1 cellular context compared by ENCODE assay signal in the genomic region with DNA sequence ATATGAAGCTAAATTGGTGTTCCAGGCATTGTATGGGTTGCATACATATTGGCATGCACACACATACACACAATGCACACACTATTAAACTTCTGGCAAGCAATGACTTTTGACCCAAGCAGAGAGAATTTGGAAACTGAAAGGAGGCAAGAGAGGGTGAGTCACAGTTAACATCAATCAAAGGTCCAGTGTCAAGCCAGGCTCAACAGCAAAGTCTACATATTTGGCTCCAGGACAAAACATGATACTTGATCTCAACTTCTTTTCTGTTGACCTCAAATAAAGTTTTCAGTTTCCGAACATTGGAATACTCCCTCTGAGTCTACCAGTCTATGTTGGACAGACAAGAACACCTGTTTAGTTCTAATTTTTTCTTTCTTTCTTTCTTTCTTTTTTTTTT.
TF ChIP-seq lines count a peak whose summit lies in the region.

No MANE protein-coding gene starts in this region.

TF ChIP-seq in K562, 482 proteins besides CTCF, POLR2A, EP300 and RAD21:
- TF ChIP-seq, protein P1, sequence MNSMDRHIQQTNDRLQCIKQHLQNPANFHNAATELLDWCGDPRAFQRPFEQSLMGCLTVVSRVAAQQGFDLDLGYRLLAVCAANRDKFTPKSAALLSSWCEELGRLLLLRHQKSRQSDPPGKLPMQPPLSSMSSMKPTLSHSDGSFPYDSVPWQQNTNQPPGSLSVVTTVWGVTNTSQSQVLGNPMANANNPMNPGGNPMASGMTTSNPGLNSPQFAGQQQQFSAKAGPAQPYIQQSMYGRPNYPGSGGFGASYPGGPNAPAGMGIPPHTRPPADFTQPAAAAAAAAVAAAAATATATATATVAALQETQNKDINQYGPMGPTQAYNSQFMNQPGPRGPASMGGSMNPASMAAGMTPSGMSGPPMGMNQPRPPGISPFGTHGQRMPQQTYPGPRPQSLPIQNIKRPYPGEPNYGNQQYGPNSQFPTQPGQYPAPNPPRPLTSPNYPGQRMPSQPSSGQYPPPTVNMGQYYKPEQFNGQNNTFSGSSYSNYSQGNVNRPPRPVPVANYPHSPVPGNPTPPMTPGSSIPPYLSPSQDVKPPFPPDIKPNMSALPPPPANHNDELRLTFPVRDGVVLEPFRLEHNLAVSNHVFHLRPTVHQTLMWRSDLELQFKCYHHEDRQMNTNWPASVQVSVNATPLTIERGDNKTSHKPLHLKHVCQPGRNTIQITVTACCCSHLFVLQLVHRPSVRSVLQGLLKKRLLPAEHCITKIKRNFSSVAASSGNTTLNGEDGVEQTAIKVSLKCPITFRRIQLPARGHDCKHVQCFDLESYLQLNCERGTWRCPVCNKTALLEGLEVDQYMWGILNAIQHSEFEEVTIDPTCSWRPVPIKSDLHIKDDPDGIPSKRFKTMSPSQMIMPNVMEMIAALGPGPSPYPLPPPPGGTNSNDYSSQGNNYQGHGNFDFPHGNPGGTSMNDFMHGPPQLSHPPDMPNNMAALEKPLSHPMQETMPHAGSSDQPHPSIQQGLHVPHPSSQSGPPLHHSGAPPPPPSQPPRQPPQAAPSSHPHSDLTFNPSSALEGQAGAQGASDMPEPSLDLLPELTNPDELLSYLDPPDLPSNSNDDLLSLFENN (IDR thresholded peaks at IDR 0.05; ENCODE audit: low read depth in 2 of 2, low read length in 2 of 2), result no peak
- TF ChIP-seq PML (IDR thresholded peaks at IDR 0.05; ENCODE audit: low read length) (no peak), JUND (IDR thresholded peaks at IDR 0.05; ENCODE audit: borderline replicate concordance, low read depth, low read length) (no peak), JUND (tag; IDR thresholded peaks at IDR 0.05; ENCODE audit: borderline replicate concordance, low read depth, low read length) (peak; percentile 73; the same call in 2 of the 3 replicates), NR2C2 (CRISPR knock-in tag; IDR thresholded peaks at IDR 0.05) (no peak), NR2C2 (tag; IDR thresholded peaks at IDR 0.05) (peak; percentile 43; the same call in 1 of the 2 replicates), BACH1 (tag; IDR thresholded peaks at IDR 0.05) (no peak), PKNOX1 (IDR thresholded peaks at IDR 0.05) (peak; percentile 26; the same call in 1 of the 2 replicates), MEIS2 (IDR thresholded peaks at IDR 0.05; ENCODE audit: partially characterized antibody) (peak; percentile 71), ZNF280B (CRISPR knock-in tag; IDR thresholded peaks at IDR 0.05) (no peak)
- TF ChIP-seq, protein P2, sequence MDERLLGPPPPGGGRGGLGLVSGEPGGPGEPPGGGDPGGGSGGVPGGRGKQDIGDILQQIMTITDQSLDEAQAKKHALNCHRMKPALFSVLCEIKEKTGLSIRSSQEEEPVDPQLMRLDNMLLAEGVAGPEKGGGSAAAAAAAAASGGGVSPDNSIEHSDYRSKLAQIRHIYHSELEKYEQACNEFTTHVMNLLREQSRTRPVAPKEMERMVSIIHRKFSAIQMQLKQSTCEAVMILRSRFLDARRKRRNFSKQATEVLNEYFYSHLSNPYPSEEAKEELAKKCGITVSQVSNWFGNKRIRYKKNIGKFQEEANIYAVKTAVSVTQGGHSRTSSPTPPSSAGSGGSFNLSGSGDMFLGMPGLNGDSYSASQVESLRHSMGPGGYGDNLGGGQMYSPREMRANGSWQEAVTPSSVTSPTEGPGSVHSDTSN (CRISPR knock-in tag; IDR thresholded peaks at IDR 0.05; ENCODE audit: low read depth), result no peak
- TF ChIP-seq, protein P2 (tag; conservative IDR thresholded peaks at IDR 0.05; ENCODE audit: low read depth), result peak; percentile 70; the same call in 1 of the 2 replicates
